In the genomic region with DNA sequence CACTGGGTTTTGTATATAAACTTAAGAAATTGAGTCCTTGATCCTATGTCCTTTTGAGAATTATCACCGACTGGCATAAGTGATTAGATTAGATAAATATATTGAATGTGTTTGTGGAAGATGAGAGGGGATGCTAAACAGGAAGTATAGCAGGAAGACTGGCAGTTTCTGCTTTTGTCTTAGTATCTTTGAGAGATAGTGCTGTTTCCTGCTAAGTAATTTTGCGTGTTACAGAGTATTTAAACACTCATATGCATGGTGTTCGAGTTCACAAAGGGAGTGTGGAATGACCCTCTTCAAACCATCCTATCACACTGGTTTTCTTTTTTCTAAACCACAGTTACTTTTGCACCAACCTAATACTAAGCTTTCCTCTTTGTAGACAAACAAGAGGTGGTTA, we compare ENCODE assay signal across 11 cellular contexts.
DNase-seq lines count a peak whose midpoint lies in the region; ATAC-seq and TF ChIP-seq lines count a peak whose summit lies in the region.
"Had no signal": no experiment of that assay in that cellular context is flagged by ENCODE, and none has a peak within 500 bp of the region (broad histone marks: within the 10 kb centered on the region; RNA-seq: fewer than 3 reads in every experiment).

No MANE protein-coding gene starts in this region.

- peaks cover 52% of the 10 kb centered on the region for H3K4me1 Mint-ChIP-seq in T-helper 17 cell

- peak overlapping the region; percentile 98 for H3K27ac Mint-ChIP-seq in T-helper 17 cell

- peaks cover 10% of the 10 kb centered on the region for H3K36me3 Mint-ChIP-seq in T-helper 17 cell (ENCODE audit: low read depth)

- H3K4me1 ChIP-seq in right atrium auricular region (peaks cover 0 to 70% of the 10 kb centered on the region in 2 donors), left lung (peaks cover 14 to 63% of the 10 kb centered on the region in 2 donors), upper lobe of right lung (peaks cover 47% of the 10 kb centered on the region)
- H3K4me1 ChIP-seq: Caco-2 had no signal

- ATAC-seq in T-helper 17 cell (peak; percentile 23), left lung (peak; percentile 2), upper lobe of right lung (no peak), GM21526 (IDR thresholded peaks at IDR 0.05; ENCODE audit: low FRiP score, unreplicated experiment) (no peak), GM19452 (IDR thresholded peaks at IDR 0.05; ENCODE audit: unreplicated experiment) (no peak)

- TF ChIP-seq CTCF in right atrium auricular region (IDR thresholded peaks at IDR 0.05) (no peak), left lung (IDR thresholded peaks at IDR 0.05) (no peak), upper lobe of right lung (IDR thresholded peaks at IDR 0.05) (no peak)

- H3K27me3 Mint-ChIP-seq in T-helper 17 cell: no peaks in the 10 kb centered on the region

- H3K27ac ChIP-seq in right atrium auricular region: peak overlapping the region; percentile 4 to 65
- H3K27ac ChIP-seq in left lung: peak overlapping the region; percentile 66 to 84
- H3K27ac ChIP-seq in upper lobe of right lung: peak overlapping the region; percentile 61

- H3K4me3 Mint-ChIP-seq in T-helper 17 cell: peak overlapping the region; percentile 99

- H3K4me3 ChIP-seq in right atrium auricular region (no peak overlapping the region), left lung (no peak overlapping the region), upper lobe of right lung (no peak overlapping the region)

- intact Hi-C loops in cardiac septum (cut with DNase I): no loop called here
- intact Hi-C loops in left lung (cut with DNase I): no loop called here
- intact Hi-C loops in upper lobe of right lung (cut with DNase I): no loop called here

- H3K36me3 ChIP-seq in right atrium auricular region: peaks cover 77% of the 10 kb centered on the region
- H3K36me3 ChIP-seq in left lung: peaks cover 4 to 68% of the 10 kb centered on the region in 2 donors
- H3K36me3 ChIP-seq in upper lobe of right lung: peaks cover 87% of the 10 kb centered on the region

- H3K9me3 ChIP-seq in right atrium auricular region: no peaks in the 10 kb centered on the region
- H3K9me3 ChIP-seq in T-helper 17 cell (ENCODE audit: control insufficient read depth, low read length, poor library complexity, severe bottlenecking): no peaks in the 10 kb centered on the region
- no peaks in the 10 kb centered on the region for H3K9me3 ChIP-seq in left lung
- H3K9me3 ChIP-seq in upper lobe of right lung: no peaks in the 10 kb centered on the region
- H3K9me3 ChIP-seq: Caco-2 had no signal

- no peaks in the 10 kb centered on the region for H3K27me3 ChIP-seq in right atrium auricular region
- H3K27me3 ChIP-seq in left lung: no peaks in the 10 kb centered on the region
- H3K27me3 ChIP-seq in upper lobe of right lung: no peaks in the 10 kb centered on the region

- DNase-seq in right atrium auricular region (ENCODE audit: low spot score) (no peak), cardiac septum (ENCODE audit: low spot score) (no peak), T-helper 17 cell (no peak), left lung (no peak), upper lobe of right lung (no peak), DMS53 treated with DMSO at 0.1 percent for 48 hours (lab: John Stamatoyannopoulos, UW; ENCODE audit: unreplicated experiment) (no peak)
- DNase-seq: activated CD4-positive, CD25-positive, alpha-beta regulatory T cell treated with anti-CD3 and anti-CD28 coated beads, Interleukin-2, amount 50 U/mL, for 72 hours; Caco-2; central memory CD4-positive, alpha-beta T cell had no signal

Comparison
In these comparisons a context has a peak if more than half of its experiments do, and no peak if none do; other contexts are left out.
1. ATAC-seq: peak in T-helper 17 cell (single experiment) and left lung (single experiment); none in upper lobe of right lung (single experiment), GM21526 (single experiment) and GM19452 (single experiment).
2. Peak in every context shown above with its lines, with median percentiles within 50 percentile points of each other: H3K27ac ChIP-seq.